In the genomic region with DNA sequence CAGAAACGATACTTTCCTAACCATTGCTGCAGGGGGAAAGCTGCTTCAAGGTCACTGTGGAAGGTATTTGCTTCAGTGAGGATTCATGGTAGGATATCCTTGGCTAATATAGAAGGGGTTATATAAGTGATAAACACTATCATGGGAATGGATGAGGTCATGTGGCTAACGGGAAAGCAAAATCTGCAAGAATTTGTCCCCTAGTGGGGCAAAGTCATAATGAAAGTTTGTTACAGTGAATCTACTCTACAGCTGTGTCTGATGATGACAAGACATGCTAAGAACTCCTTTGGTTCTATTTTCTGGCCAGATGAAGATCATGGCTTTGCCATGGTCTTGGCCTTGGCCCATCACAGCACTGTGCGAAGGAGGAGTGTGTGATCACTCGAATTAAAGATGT, we compare ENCODE assay signal across 15 cellular contexts. TPM values are rescaled to one million over a fixed set of nuclear protein-coding genes. Genes with fewer than 3 reads are reported as not detected.
DNase-seq lines count a peak whose midpoint lies in the region; ATAC-seq, FAIRE-seq and TF ChIP-seq lines count a peak whose summit lies in the region.
"Had no signal": no experiment of that assay in that cellular context is flagged by ENCODE, and none has a peak within 500 bp of the region (broad histone marks: within the 10 kb centered on the region; RNA-seq: fewer than 3 reads in every experiment).

No MANE protein-coding gene starts in this region.

- TF ChIP-seq POLR2A in GM12892 (IDR thresholded peaks at IDR 0.05; ENCODE audit: low read depth, low read length): no peak

- no peaks in the 10 kb centered on the region for H3K9me3 ChIP-seq in OCI-LY3 (ENCODE audit: insufficient read depth, low read length)
- H3K9me3 ChIP-seq: neutrophil had no signal

- no peaks in the 10 kb centered on the region for H3K36me3 ChIP-seq in OCI-LY3 (replicated peaks; ENCODE audit: low read depth, low read length)
- H3K36me3 ChIP-seq: neutrophil had no signal

- peak overlapping the region; percentile 53 for H3K9ac ChIP-seq in OCI-LY3 (ENCODE audit: low read length)

- H2AFZ ChIP-seq in OCI-LY3 (ENCODE audit: low read depth, low read length): peak overlapping the region; percentile 79

- ATAC-seq in GM19395 (IDR thresholded peaks at IDR 0.05; ENCODE audit: unreplicated experiment) (peak; percentile 59), HG02870 (IDR thresholded peaks at IDR 0.05; ENCODE audit: unreplicated experiment) (peak; percentile 62), HG03025 (IDR thresholded peaks at IDR 0.05; ENCODE audit: low FRiP score, unreplicated experiment) (no peak)

- FAIRE-seq in GM12892 (lab: Jason Lieb, UNC): peak; percentile 94

- TF ChIP-seq CTCF in OCI-LY3 (IDR thresholded peaks at IDR 0.05; ENCODE audit: low read depth, low read length): no peak

- peak overlapping the region; percentile 63 for H3K27ac ChIP-seq in OCI-LY3 (ENCODE audit: low read length)
- H3K27ac ChIP-seq: neutrophil had no signal

- peaks cover 26% of the 10 kb centered on the region for H3K4me1 ChIP-seq in OCI-LY3 (ENCODE audit: low read length)

- H4K20me1 ChIP-seq in OCI-LY3 (ENCODE audit: insufficient read depth, low read length): no peaks in the 10 kb centered on the region

- peak overlapping the region; percentile 85 for H3K4me2 ChIP-seq in OCI-LY3 (ENCODE audit: low read length)

- H3K79me2 ChIP-seq in OCI-LY3 (ENCODE audit: low read length): no peaks in the 10 kb centered on the region

- no peaks in the 10 kb centered on the region for H3K27me3 ChIP-seq in OCI-LY3 (ENCODE audit: low read depth, low read length)
- H3K27me3 ChIP-seq: neutrophil had no signal

- H3K4me3 ChIP-seq in OCI-LY3 (ENCODE audit: low read length): peak overlapping the region; percentile 42

- DNase-seq in GM12892 (ENCODE audit: insufficient read length) (no peak), cerebellum (ENCODE audit: low spot score) (no peak), NK-92 (lab: John Stamatoyannopoulos, UW; ENCODE audit: unreplicated experiment) (no peak), cortex of kidney (lab: John Stamatoyannopoulos, UW) (no peak)
- DNase-seq: activated CD4-positive, alpha-beta T cell treated with anti-CD3 and anti-CD28 coated beads, Interleukin-2, amount 10 ng/mL, durations not matched to agents 24 days and 14 days; activated naive CD4-positive, alpha-beta T cell treated with anti-CD3 and anti-CD28 coated beads, Interleukin-2, amount 10 ng/mL, durations not matched to agents 7 days and 5 days; foreskin melanocyte had no signal

RNA-seq across cellular contexts. Expression of gene MMP20, which starts 13.8 kb away (rescaled TPM):
- polyA plus RNA-seq in GM12892 (2012; ENCODE audit: missing spikeins): 1.8 TPM
- total RNA-seq in cerebellum: not detected
- total RNA-seq: activated CD4-positive, alpha-beta T cell treated with anti-CD3 and anti-CD28 coated beads, Interleukin-2, amount 10 ng/mL, durations not matched to agents 24 days and 14 days; dermis microvascular lymphatic vessel endothelial cell; NCI-H460; SK-MEL-5 had no signal
